In the genomic region with DNA sequence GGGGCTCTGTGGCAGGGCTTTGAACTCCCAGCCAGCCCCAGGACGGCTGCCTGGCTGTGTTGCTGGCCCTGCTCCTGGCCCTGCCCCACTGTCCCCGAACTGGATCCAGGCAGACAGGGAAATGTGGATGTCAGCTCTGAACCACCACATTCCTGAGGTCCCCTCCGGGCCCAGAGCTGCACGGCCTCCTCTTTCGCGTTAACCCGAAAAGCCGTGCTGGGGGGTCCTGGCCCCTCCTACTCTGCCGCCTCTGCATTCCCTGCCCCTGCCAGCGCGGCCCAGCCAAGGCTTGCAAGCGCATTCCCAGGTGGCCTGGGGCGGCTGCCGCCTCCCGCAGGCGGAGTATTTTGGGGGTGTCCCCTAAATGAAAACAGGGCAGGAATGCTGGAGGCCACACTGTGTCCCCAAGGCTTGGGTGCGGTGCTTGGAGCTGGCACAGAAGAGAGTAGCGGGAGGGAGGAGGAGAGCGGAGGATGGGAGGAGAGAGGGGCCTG, we compare ENCODE assay signal across 1 cellular context.
TF ChIP-seq lines count a peak whose summit lies in the region.

No MANE protein-coding gene starts in this region.

TF ChIP-seq in SK-N-SH treated with all-trans-retinoic acid at 6 μM for 48 hours, 23 proteins besides CTCF, POLR2A, EP300 and RAD21 (continued from another document):
- TF ChIP-seq GLIS3 (CRISPR knock-in tag; IDR thresholded peaks at IDR 0.05): no peak
- TF ChIP-seq, protein P1, sequence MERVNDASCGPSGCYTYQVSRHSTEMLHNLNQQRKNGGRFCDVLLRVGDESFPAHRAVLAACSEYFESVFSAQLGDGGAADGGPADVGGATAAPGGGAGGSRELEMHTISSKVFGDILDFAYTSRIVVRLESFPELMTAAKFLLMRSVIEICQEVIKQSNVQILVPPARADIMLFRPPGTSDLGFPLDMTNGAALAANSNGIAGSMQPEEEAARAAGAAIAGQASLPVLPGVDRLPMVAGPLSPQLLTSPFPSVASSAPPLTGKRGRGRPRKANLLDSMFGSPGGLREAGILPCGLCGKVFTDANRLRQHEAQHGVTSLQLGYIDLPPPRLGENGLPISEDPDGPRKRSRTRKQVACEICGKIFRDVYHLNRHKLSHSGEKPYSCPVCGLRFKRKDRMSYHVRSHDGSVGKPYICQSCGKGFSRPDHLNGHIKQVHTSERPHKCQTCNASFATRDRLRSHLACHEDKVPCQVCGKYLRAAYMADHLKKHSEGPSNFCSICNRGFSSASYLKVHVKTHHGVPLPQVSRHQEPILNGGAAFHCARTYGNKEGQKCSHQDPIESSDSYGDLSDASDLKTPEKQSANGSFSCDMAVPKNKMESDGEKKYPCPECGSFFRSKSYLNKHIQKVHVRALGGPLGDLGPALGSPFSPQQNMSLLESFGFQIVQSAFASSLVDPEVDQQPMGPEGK (CRISPR knock-in tag; IDR thresholded peaks at IDR 0.05; ENCODE audit: borderline replicate concordance): no peak
- TF ChIP-seq, protein P2, sequence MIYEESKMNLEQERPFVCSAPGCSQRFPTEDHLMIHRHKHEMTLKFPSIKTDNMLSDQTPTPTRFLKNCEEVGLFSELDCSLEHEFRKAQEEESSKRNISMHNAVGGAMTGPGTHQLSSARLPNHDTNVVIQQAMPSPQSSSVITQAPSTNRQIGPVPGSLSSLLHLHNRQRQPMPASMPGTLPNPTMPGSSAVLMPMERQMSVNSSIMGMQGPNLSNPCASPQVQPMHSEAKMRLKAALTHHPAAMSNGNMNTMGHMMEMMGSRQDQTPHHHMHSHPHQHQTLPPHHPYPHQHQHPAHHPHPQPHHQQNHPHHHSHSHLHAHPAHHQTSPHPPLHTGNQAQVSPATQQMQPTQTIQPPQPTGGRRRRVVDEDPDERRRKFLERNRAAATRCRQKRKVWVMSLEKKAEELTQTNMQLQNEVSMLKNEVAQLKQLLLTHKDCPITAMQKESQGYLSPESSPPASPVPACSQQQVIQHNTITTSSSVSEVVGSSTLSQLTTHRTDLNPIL (CRISPR knock-in tag; IDR thresholded peaks at IDR 0.05; ENCODE audit: low read depth): no peak
- no peak for TF ChIP-seq TCF4 (CRISPR knock-in tag; IDR thresholded peaks at IDR 0.05; ENCODE audit: borderline replicate concordance)
